ENCODE assay signal across 1 cellular context in the genomic region with DNA sequence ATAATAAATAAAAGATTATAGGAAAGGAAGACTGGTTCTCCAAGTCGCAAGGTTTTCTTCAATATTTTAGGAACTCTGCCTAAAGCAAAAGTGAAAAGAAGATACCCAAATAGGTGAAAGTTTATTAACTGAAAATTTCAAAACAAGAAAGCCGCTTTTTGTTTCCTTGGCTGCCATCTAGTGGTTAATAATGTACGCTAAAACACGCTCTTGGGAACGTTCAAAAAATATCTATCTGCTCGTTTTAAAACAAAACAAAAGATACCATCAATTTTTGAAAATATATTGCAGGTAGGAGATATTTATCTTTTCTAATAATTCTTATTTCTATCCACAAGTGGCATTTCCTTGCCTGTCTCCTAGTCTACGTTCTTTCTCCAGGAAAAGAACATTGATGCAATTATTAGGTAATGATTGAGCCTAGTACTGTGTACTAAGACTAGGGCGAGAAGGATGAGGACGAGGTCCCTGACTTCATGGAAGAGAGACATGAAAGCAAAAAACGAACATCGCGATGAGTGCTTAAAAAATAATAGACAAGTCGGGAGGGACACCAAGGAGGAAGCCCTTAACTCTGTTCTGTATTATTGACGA.
TF ChIP-seq lines count a peak whose summit lies in the region.

No MANE protein-coding gene starts in this region.

TF ChIP-seq in HepG2, 621 proteins besides CTCF, POLR2A, EP300 and RAD21 (continued from another document):
- TF ChIP-seq, protein P1, sequence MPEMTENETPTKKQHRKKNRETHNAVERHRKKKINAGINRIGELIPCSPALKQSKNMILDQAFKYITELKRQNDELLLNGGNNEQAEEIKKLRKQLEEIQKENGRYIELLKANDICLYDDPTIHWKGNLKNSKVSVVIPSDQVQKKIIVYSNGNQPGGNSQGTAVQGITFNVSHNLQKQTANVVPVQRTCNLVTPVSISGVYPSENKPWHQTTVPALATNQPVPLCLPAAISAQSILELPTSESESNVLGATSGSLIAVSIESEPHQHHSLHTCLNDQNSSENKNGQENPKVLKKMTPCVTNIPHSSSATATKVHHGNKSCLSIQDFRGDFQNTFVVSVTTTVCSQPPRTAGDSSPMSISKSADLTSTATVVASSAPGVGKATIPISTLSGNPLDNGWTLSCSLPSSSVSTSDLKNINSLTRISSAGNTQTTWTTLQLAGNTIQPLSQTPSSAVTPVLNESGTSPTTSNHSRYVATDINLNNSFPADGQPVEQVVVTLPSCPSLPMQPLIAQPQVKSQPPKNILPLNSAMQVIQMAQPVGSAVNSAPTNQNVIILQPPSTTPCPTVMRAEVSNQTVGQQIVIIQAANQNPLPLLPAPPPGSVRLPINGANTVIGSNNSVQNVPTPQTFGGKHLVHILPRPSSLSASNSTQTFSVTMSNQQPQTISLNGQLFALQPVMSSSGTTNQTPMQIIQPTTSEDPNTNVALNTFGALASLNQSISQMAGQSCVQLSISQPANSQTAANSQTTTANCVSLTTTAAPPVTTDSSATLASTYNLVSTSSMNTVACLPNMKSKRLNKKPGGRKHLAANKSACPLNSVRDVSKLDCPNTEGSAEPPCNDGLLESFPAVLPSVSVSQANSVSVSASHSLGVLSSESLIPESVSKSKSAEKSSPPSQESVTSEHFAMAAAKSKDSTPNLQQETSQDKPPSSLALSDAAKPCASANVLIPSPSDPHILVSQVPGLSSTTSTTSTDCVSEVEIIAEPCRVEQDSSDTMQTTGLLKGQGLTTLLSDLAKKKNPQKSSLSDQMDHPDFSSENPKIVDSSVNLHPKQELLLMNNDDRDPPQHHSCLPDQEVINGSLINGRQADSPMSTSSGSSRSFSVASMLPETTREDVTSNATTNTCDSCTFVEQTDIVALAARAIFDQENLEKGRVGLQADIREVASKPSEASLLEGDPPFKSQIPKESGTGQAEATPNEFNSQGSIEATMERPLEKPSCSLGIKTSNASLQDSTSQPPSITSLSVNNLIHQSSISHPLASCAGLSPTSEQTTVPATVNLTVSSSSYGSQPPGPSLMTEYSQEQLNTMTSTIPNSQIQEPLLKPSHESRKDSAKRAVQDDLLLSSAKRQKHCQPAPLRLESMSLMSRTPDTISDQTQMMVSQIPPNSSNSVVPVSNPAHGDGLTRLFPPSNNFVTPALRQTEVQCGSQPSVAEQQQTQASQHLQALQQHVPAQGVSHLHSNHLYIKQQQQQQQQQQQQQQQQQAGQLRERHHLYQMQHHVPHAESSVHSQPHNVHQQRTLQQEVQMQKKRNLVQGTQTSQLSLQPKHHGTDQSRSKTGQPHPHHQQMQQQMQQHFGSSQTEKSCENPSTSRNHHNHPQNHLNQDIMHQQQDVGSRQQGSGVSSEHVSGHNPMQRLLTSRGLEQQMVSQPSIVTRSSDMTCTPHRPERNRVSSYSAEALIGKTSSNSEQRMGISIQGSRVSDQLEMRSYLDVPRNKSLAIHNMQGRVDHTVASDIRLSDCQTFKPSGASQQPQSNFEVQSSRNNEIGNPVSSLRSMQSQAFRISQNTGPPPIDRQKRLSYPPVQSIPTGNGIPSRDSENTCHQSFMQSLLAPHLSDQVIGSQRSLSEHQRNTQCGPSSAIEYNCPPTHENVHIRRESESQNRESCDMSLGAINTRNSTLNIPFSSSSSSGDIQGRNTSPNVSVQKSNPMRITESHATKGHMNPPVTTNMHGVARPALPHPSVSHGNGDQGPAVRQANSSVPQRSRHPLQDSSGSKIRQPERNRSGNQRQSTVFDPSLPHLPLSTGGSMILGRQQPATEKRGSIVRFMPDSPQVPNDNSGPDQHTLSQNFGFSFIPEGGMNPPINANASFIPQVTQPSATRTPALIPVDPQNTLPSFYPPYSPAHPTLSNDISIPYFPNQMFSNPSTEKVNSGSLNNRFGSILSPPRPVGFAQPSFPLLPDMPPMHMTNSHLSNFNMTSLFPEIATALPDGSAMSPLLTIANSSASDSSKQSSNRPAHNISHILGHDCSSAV (CRISPR knock-in tag; IDR thresholded peaks at IDR 0.05; ENCODE audit: borderline replicate concordance) = no peak
- TF ChIP-seq, protein P2, sequence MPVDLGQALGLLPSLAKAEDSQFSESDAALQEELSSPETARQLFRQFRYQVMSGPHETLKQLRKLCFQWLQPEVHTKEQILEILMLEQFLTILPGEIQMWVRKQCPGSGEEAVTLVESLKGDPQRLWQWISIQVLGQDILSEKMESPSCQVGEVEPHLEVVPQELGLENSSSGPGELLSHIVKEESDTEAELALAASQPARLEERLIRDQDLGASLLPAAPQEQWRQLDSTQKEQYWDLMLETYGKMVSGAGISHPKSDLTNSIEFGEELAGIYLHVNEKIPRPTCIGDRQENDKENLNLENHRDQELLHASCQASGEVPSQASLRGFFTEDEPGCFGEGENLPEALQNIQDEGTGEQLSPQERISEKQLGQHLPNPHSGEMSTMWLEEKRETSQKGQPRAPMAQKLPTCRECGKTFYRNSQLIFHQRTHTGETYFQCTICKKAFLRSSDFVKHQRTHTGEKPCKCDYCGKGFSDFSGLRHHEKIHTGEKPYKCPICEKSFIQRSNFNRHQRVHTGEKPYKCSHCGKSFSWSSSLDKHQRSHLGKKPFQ (CRISPR knock-in tag; IDR thresholded peaks at IDR 0.05; ENCODE audit: insufficient replicate concordance) = no peak
- TF ChIP-seq ZFP90 (CRISPR knock-in tag; IDR thresholded peaks at IDR 0.05; ENCODE audit: borderline replicate concordance) = no peak
- TF ChIP-seq, protein P3, sequence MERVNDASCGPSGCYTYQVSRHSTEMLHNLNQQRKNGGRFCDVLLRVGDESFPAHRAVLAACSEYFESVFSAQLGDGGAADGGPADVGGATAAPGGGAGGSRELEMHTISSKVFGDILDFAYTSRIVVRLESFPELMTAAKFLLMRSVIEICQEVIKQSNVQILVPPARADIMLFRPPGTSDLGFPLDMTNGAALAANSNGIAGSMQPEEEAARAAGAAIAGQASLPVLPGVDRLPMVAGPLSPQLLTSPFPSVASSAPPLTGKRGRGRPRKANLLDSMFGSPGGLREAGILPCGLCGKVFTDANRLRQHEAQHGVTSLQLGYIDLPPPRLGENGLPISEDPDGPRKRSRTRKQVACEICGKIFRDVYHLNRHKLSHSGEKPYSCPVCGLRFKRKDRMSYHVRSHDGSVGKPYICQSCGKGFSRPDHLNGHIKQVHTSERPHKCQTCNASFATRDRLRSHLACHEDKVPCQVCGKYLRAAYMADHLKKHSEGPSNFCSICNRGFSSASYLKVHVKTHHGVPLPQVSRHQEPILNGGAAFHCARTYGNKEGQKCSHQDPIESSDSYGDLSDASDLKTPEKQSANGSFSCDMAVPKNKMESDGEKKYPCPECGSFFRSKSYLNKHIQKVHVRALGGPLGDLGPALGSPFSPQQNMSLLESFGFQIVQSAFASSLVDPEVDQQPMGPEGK (CRISPR knock-in tag; IDR thresholded peaks at IDR 0.05) = no peak
- TF ChIP-seq KLF9 (CRISPR knock-in tag; IDR thresholded peaks at IDR 0.05; ENCODE audit: low read depth) = peak; percentile 34; the same call in 1 of the 2 replicates
- TF ChIP-seq TSC22D2 (CRISPR knock-in tag; IDR thresholded peaks at IDR 0.05; ENCODE audit: borderline replicate concordance) = peak; percentile 65; the same call in 1 of the 2 replicates
- TF ChIP-seq SP140L (CRISPR knock-in tag; IDR thresholded peaks at IDR 0.05; ENCODE audit: borderline replicate concordance) = peak; percentile 80; the same call in 1 of the 2 replicates
- TF ChIP-seq PPARG (CRISPR knock-in tag; conservative IDR thresholded peaks at IDR 0.05) = peak; percentile 99
- TF ChIP-seq, protein P4, sequence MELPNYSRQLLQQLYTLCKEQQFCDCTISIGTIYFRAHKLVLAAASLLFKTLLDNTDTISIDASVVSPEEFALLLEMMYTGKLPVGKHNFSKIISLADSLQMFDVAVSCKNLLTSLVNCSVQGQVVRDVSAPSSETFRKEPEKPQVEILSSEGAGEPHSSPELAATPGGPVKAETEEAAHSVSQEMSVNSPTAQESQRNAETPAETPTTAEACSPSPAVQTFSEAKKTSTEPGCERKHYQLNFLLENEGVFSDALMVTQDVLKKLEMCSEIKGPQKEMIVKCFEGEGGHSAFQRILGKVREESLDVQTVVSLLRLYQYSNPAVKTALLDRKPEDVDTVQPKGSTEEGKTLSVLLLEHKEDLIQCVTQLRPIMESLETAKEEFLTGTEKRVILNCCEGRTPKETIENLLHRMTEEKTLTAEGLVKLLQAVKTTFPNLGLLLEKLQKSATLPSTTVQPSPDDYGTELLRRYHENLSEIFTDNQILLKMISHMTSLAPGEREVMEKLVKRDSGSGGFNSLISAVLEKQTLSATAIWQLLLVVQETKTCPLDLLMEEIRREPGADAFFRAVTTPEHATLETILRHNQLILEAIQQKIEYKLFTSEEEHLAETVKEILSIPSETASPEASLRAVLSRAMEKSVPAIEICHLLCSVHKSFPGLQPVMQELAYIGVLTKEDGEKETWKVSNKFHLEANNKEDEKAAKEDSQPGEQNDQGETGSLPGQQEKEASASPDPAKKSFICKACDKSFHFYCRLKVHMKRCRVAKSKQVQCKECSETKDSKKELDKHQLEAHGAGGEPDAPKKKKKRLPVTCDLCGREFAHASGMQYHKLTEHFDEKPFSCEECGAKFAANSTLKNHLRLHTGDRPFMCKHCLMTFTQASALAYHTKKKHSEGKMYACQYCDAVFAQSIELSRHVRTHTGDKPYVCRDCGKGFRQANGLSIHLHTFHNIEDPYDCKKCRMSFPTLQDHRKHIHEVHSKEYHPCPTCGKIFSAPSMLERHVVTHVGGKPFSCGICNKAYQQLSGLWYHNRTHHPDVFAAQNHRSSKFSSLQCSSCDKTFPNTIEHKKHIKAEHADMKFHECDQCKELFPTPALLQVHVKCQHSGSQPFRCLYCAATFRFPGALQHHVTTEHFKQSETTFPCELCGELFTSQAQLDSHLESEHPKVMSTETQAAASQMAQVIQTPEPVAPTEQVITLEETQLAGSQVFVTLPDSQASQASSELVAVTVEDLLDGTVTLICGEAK (IDR thresholded peaks at IDR 0.05) = no peak
- TF ChIP-seq, protein P4 (CRISPR knock-in tag; IDR thresholded peaks at IDR 0.05) = no peak
- TF ChIP-seq, protein P5, sequence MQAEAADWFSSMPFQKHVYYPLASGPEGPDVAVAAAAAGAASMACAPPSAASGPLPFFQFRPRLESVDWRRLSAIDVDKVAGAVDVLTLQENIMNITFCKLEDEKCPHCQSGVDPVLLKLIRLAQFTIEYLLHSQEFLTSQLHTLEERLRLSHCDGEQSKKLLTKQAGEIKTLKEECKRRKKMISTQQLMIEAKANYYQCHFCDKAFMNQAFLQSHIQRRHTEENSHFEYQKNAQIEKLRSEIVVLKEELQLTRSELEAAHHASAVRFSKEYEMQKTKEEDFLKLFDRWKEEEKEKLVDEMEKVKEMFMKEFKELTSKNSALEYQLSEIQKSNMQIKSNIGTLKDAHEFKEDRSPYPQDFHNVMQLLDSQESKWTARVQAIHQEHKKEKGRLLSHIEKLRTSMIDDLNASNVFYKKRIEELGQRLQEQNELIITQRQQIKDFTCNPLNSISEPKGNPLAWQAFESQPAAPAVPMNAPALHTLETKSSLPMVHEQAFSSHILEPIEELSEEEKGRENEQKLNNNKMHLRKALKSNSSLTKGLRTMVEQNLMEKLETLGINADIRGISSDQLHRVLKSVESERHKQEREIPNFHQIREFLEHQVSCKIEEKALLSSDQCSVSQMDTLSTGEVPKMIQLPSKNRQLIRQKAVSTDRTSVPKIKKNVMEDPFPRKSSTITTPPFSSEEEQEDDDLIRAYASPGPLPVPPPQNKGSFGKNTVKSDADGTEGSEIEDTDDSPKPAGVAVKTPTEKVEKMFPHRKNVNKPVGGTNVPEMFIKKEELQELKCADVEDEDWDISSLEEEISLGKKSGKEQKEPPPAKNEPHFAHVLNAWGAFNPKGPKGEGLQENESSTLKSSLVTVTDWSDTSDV (CRISPR knock-in tag; IDR thresholded peaks at IDR 0.05) = no peak
